In the genomic region with DNA sequence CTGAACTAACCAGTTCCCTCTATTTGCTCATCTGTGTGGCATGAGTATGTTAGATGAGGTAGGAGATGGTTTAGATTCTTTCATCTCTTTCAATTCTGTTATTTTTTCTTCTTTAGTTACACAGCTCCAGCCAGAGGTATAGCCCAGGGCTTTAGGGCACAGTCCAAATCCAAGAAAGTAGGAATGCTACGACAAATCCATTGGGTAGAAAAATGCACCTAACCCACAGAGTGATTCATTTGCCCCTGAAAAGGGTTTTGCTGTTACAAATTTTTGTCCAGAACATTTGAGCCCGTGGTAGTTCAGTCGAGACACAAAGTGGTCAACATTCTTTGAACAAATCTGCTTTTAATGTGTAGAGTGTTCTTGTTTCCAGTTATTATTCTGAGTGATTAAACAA, we compare ENCODE assay signal across 20 cellular contexts.
DNase-seq lines count a peak whose midpoint lies in the region; ATAC-seq, FAIRE-seq and TF ChIP-seq lines count a peak whose summit lies in the region.
"Had no signal": no experiment of that assay in that cellular context is flagged by ENCODE, and none has a peak within 500 bp of the region (broad histone marks: within the 10 kb centered on the region; RNA-seq: fewer than 3 reads in every experiment).

No MANE protein-coding gene starts in this region.

- H3K9me3 ChIP-seq in astrocyte (ENCODE audit: insufficient read depth, low read depth, low read length): no peaks in the 10 kb centered on the region
- H3K9me3 ChIP-seq: ascending aorta, colonic mucosa had no signal

- peak; percentile 56 for FAIRE-seq in astrocyte (lab: Jason Lieb, UNC)
- FAIRE-seq: GM18507 had no signal

- H3K4me3 ChIP-seq in HFF-Myc (replicated peaks; ENCODE audit: low read depth, low read length) (no peak overlapping the region), astrocyte (ENCODE audit: insufficient read depth, low read depth, low read length) (no peak overlapping the region)
- H3K4me3 ChIP-seq: ascending aorta, colonic mucosa had no signal

- H3K27ac ChIP-seq in astrocyte (ENCODE audit: low read depth, low read length): peak overlapping the region; percentile 72
- H3K27ac ChIP-seq: ascending aorta, colonic mucosa had no signal

- peaks cover 48% of the 10 kb centered on the region for H3K4me1 Mint-ChIP-seq in astrocyte (ENCODE audit: low read depth, unreplicated experiment)
- no peaks in the 10 kb centered on the region for H3K4me1 Mint-ChIP-seq in stimulated activated effector memory CD8-positive, alpha-beta T cell treated with anti-CD3 and anti-CD28 coated beads, Interleukin-12 subunit alpha, Interleukin-12 subunit beta, amount 100 ng/mL, for 72 hours

- peak overlapping the region; percentile 75 for H3K27ac Mint-ChIP-seq in astrocyte (ENCODE audit: unreplicated experiment)
- H3K27ac Mint-ChIP-seq in stimulated activated effector memory CD8-positive, alpha-beta T cell treated with anti-CD3 and anti-CD28 coated beads, Interleukin-12 subunit alpha, Interleukin-12 subunit beta, amount 100 ng/mL, for 72 hours: no peak overlapping the region
- H3K27ac Mint-ChIP-seq: progenitor cell of endocrine pancreas had no signal

- peak overlapping the region; percentile 43 for H3K4me2 ChIP-seq in astrocyte (ENCODE audit: low read length)

- H3K27me3 Mint-ChIP-seq in astrocyte (ENCODE audit: low read depth, unreplicated experiment): no peaks in the 10 kb centered on the region

- no peaks in the 10 kb centered on the region for H3K36me3 ChIP-seq in astrocyte (ENCODE audit: insufficient read depth, low read length)
- H3K36me3 ChIP-seq: ascending aorta, colonic mucosa had no signal

- no peaks in the 10 kb centered on the region for H4K20me1 ChIP-seq in astrocyte (ENCODE audit: insufficient read depth, low read length)

- no peaks in the 10 kb centered on the region for H3K79me2 ChIP-seq in astrocyte (ENCODE audit: insufficient read depth, low read length)

- H3K9me3 Mint-ChIP-seq in astrocyte (ENCODE audit: unreplicated experiment): peaks cover 4% of the 10 kb centered on the region
- H3K9me3 Mint-ChIP-seq in stimulated activated effector memory CD8-positive, alpha-beta T cell treated with anti-CD3 and anti-CD28 coated beads, Interleukin-12 subunit alpha, Interleukin-12 subunit beta, amount 100 ng/mL, for 72 hours: peaks cover 3% of the 10 kb centered on the region

- DNase-seq in AG08395 (ENCODE audit: low spot score) (peak; percentile 39), HFF-Myc (ENCODE audit: extremely low read depth, low read depth) (peak; percentile 39), astrocyte (ENCODE audit: low read depth) (peak; percentile 94), glomerular visceral epithelial cell (ENCODE audit: extremely low spot score) (peak; percentile 56), putamen (ENCODE audit: low spot score) (no peak), NCI-H345 (lab: John Stamatoyannopoulos, UW) (no peak)
- DNase-seq in stimulated activated effector memory CD8-positive, alpha-beta T cell treated with anti-CD3 and anti-CD28 coated beads, Interleukin-12 subunit alpha, Interleukin-12 subunit beta, amount 100 ng/mL, for 72 hours (ENCODE audit: low spot score in 2 of 2): no peak
- DNase-seq: activated CD4-positive, alpha-beta T cell treated with anti-CD3 and anti-CD28 coated beads, Interleukin-2, amount 50 U/mL, for 1 hour; activated CD8-positive, alpha-beta memory T cell treated with anti-CD3 and anti-CD28 coated beads, Interleukin-2, amount 50 U/mL, for 48 hours; activated gamma-delta T cell; colonic mucosa; DMS79 treated with DMSO at 0.1 percent for 48 hours; kidney glomerular epithelial cell; MV-4-11; NCI-H1930; substantia nigra had no signal

- TF ChIP-seq CTCF in HFF-Myc (IDR thresholded peaks at IDR 0.05; ENCODE audit: low read depth, low read length, missing control alignments) (no peak), astrocyte (IDR thresholded peaks at IDR 0.05; ENCODE audit: insufficient read depth, low read depth, low read length) (no peak)

- no peak overlapping the region for H2AFZ ChIP-seq in astrocyte (ENCODE audit: low read depth, low read length)

- peaks cover 4% of the 10 kb centered on the region for H3K36me3 Mint-ChIP-seq in astrocyte (ENCODE audit: low read depth, unreplicated experiment)
- no peaks in the 10 kb centered on the region for H3K36me3 Mint-ChIP-seq in stimulated activated effector memory CD8-positive, alpha-beta T cell treated with anti-CD3 and anti-CD28 coated beads, Interleukin-12 subunit alpha, Interleukin-12 subunit beta, amount 100 ng/mL, for 72 hours

- no peak for ATAC-seq in GM19328 (IDR thresholded peaks at IDR 0.05; ENCODE audit: unreplicated experiment)
- no peak for ATAC-seq in stimulated activated effector memory CD8-positive, alpha-beta T cell treated with anti-CD3 and anti-CD28 coated beads, Interleukin-12 subunit alpha, Interleukin-12 subunit beta, amount 100 ng/mL, for 72 hours

- H3K9ac ChIP-seq in astrocyte (ENCODE audit: low read length): peak overlapping the region; percentile 34

- H3K4me3 Mint-ChIP-seq in astrocyte (ENCODE audit: unreplicated experiment): no peak overlapping the region
- H3K4me3 Mint-ChIP-seq in stimulated activated effector memory CD8-positive, alpha-beta T cell treated with anti-CD3 and anti-CD28 coated beads, Interleukin-12 subunit alpha, Interleukin-12 subunit beta, amount 100 ng/mL, for 72 hours: no peak overlapping the region

- peaks cover 31% of the 10 kb centered on the region for H3K4me1 ChIP-seq in astrocyte (ENCODE audit: insufficient read depth, low read length)
- H3K4me1 ChIP-seq: ascending aorta, colonic mucosa had no signal

- H3K27me3 ChIP-seq in astrocyte (ENCODE audit: insufficient read depth, low read length): no peaks in the 10 kb centered on the region
- H3K27me3 ChIP-seq: ascending aorta, colonic mucosa had no signal

Comparison
In these comparisons a context has a peak if more than half of its experiments do, and no peak if none do; other contexts are left out.
1. DNase-seq: peak in AG08395 (single experiment), HFF-Myc (single experiment), astrocyte (single experiment) and glomerular visceral epithelial cell (single experiment); none in putamen (single experiment), NCI-H345 (single experiment) and stimulated activated effector memory CD8-positive, alpha-beta T cell treated with anti-CD3 and anti-CD28 coated beads, Interleukin-12 subunit alpha, Interleukin-12 subunit beta, amount 100 ng/mL, for 72 hours (0 of 2).